Comparison of ENCODE assay signal across 8 cellular contexts in the genomic region with DNA sequence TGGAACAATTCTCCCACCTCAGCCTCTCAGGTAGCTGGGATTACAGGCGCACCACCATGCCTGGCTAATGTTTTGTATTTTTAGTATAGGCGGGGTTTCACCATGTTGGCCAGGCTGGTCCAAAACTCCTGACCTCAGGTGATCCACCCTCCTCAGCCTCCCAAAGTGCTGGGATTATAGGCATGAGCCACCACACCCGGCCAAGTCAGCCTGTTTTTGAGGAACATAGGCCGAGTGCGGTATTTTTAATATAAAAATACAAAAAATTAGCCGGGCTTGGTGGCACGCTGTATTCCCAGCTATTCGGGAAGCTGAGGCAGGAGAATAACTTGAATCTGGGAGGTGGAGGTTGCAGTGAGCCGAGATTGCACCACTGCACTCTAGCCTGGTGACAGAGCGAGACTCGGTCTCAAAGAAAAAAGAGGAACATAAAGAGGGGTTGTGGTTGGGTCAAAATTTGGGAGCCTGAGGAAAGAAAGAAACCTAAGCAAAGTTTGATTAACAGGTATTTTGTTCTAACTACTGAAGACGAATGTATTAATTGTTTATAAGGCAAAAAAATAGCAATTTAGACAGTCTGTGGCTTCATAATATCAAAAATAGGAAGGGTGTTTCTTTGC. TPM values are rescaled to one million over a fixed set of nuclear protein-coding genes. Genes with fewer than 3 reads are reported as not detected.
DNase-seq lines count a peak whose midpoint lies in the region; ATAC-seq and TF ChIP-seq lines count a peak whose summit lies in the region.
"Not testable (repeated sequence)": the region's sequence is repeated elsewhere in the genome, so short reads cannot be mapped to it uniquely, and the experiment has no call there.

No MANE protein-coding gene starts in this region.

- not testable (repeated sequence) for H2BK15ac ChIP-seq in H9 (ENCODE audit: low read depth, low read length)

- not testable (repeated sequence) for H3K18ac ChIP-seq in H9 (ENCODE audit: insufficient read length, low read depth, low read length)

- peak overlapping the region; percentile 87 for H3K4me2 ChIP-seq in H9 (ENCODE audit: insufficient read depth, insufficient read length, low read length)

- H3K9me3 Mint-ChIP-seq in H9; activated T-helper 2 cell treated with anti-CD3 and anti-CD28 coated beads, Interferon-gamma antibody, Interleukin-2, Interleukin-4, amounts not matched to agents 10 μg/mL and 5 μg/mL and 100 μg/mL, durations not matched to agents 14 hours and 24 hours and 36 hours; naive thymus-derived CD4-positive, alpha-beta T cell: not testable (repeated sequence)

- H3K4me3 Mint-ChIP-seq in H9: peak overlapping the region; percentile 99 to 100
- peak overlapping the region; percentile 13 for H3K4me3 Mint-ChIP-seq in activated T-helper 2 cell treated with anti-CD3 and anti-CD28 coated beads, Interferon-gamma antibody, Interleukin-2, Interleukin-4, amounts not matched to agents 10 μg/mL and 5 μg/mL and 100 μg/mL, durations not matched to agents 14 hours and 24 hours and 36 hours (ENCODE audit: low read depth)
- peak overlapping the region; percentile 40 to 100 (median 100) for H3K4me3 Mint-ChIP-seq in naive thymus-derived CD4-positive, alpha-beta T cell

- H3K4me1 ChIP-seq in H9 (ENCODE audit: insufficient read depth, low read length): not testable (repeated sequence)
- H3K4me1 ChIP-seq in duodenal mucosa (ENCODE audit: control insufficient read depth in 1 of 2, insufficient read depth in 2 of 2, low read length in 2 of 2) (peaks cover 11% of the 10 kb centered on the region in 2 donors), left ventricle myocardium inferior (peaks cover 53% of the 10 kb centered on the region)
- H3K4me1 ChIP-seq in naive thymus-derived CD4-positive, alpha-beta T cell (ENCODE audit: control insufficient read depth in 2 of 2, insufficient read depth in 2 of 2, low read length in 2 of 2): peaks cover 11 to 29% of the 10 kb centered on the region in 2 donors

- not testable (repeated sequence) for H2AFZ ChIP-seq in H9 (ENCODE audit: low read length)

- H4K91ac ChIP-seq in H9 (ENCODE audit: insufficient read length, low read depth, low read length): not testable (repeated sequence)

- not testable (repeated sequence) for H3K27me3 Mint-ChIP-seq in H9 (ENCODE audit: low read depth); activated T-helper 2 cell treated with anti-CD3 and anti-CD28 coated beads, Interferon-gamma antibody, Interleukin-2, Interleukin-4, amounts not matched to agents 10 μg/mL and 5 μg/mL and 100 μg/mL, durations not matched to agents 14 hours and 24 hours and 36 hours (ENCODE audit: low read depth); naive thymus-derived CD4-positive, alpha-beta T cell

- H3K9ac ChIP-seq in H9 (ENCODE audit: extremely low read depth, insufficient read length, low read length); SK-N-MC (ENCODE audit: insufficient read length); duodenal mucosa (ENCODE audit: low read depth in 1 of 2, low read length in 2 of 2): not testable (repeated sequence)

- H3K4me3 ChIP-seq in AG04449 (ENCODE audit: low read depth, low read length) (peak overlapping the region; percentile 84; the same call in 1 of the 2 replicates), SK-N-MC (peak overlapping the region; percentile 82), duodenal mucosa (ENCODE audit: low read depth in 1 of 2, low read length in 2 of 2) (peak overlapping the region; percentile 53 to 93), left ventricle myocardium inferior (peak overlapping the region; percentile 85), skin epidermis (peak overlapping the region in 5 of 7 experiments; percentile 61 to 95 (median 89))
- not testable (repeated sequence) for H3K4me3 ChIP-seq in naive thymus-derived CD4-positive, alpha-beta T cell (ENCODE audit: low read length)

- H3T11ph ChIP-seq in H9 (ENCODE audit: low read length): not testable (repeated sequence)

- H3K4ac ChIP-seq in H9 (ENCODE audit: low read depth, low read length): not testable (repeated sequence)

- H3K56ac ChIP-seq in H9 (ENCODE audit: insufficient read length, low read depth, low read length): not testable (repeated sequence)

- H4K5ac ChIP-seq in H9 (ENCODE audit: insufficient read length, low read depth, low read length): not testable (repeated sequence)

- not testable (repeated sequence) for ATAC-seq in naive thymus-derived CD4-positive, alpha-beta T cell

- H3K23me2 ChIP-seq in H9 (ENCODE audit: insufficient read length, low read depth, low read length, poor library complexity, severe bottlenecking): not testable (repeated sequence)

- not testable (repeated sequence) for H2AK5ac ChIP-seq in H9 (ENCODE audit: insufficient read length, low read length)

- not testable (repeated sequence) for H3K9me3 ChIP-seq in H9 (ENCODE audit: control insufficient read depth, low read depth, low read length); SK-N-MC (ENCODE audit: low read depth, low read length); duodenal mucosa (ENCODE audit: control insufficient read depth in 1 of 2, low read length in 2 of 2); left ventricle myocardium inferior (replicated peaks); naive thymus-derived CD4-positive, alpha-beta T cell (ENCODE audit: control insufficient read depth in 2 of 3, low read length in 3 of 3)

- not testable (repeated sequence) for H4K20me1 ChIP-seq in H9 (ENCODE audit: control insufficient read depth, insufficient read depth, insufficient read length)

- intact Hi-C loops in activated T-helper 2 cell treated with anti-CD3 and anti-CD28 coated beads, Interferon-gamma antibody, Interleukin-2, Interleukin-4, amounts not matched to agents 10 μg/mL and 5 μg/mL and 100 μg/mL, durations not matched to agents 14 hours and 24 hours and 36 hours (cut with micrococcal nuclease); left ventricle myocardium inferior (cut with micrococcal nuclease): not testable (repeated sequence)
- intact Hi-C loops in naive thymus-derived CD4-positive, alpha-beta T cell (cut with micrococcal nuclease): loop anchor here in 1 of 2 donors (10.0 kb wide), 2 partner anchors 351 to 761 kb away; partner anchors contain the start of gene ZNF675

- not testable (repeated sequence) for H2BK12ac ChIP-seq in H9 (ENCODE audit: insufficient read length, low read depth, low read length)

- H3K27me3 ChIP-seq in H9 (ENCODE audit: insufficient read depth, low read length); duodenal mucosa (ENCODE audit: control insufficient read depth in 1 of 2, insufficient read depth in 2 of 2, low read length in 2 of 2); left ventricle myocardium inferior (ENCODE audit: low read depth); naive thymus-derived CD4-positive, alpha-beta T cell (ENCODE audit: control insufficient read depth in 2 of 2, insufficient read depth in 2 of 2, low read length in 2 of 2): not testable (repeated sequence)

- H3K36me3 ChIP-seq in SK-N-MC (ENCODE audit: insufficient read depth, low read length): peaks cover 57% of the 10 kb centered on the region
- H3K36me3 ChIP-seq in duodenal mucosa (ENCODE audit: control insufficient read depth in 1 of 2, insufficient read depth in 2 of 2, low read length in 2 of 2): peaks cover 7 to 14% of the 10 kb centered on the region in 2 donors
- H3K36me3 ChIP-seq in left ventricle myocardium inferior: peaks cover 25% of the 10 kb centered on the region
- H3K36me3 ChIP-seq in naive thymus-derived CD4-positive, alpha-beta T cell (ENCODE audit: control insufficient read depth in 2 of 3, insufficient read depth in 3 of 3, low read length in 3 of 3): peaks cover 0 to 20% (median 0%) of the 10 kb centered on the region in 3 experiments

- POLR2A ChIA-PET in AG04449 (lab: Yijun Ruan, JAX): interaction anchor here (1.0 kb wide), 1 partner anchor 51 kb away, joined by 5 read pairs; the partner anchor contains the start of gene ZNF254
- POLR2A ChIA-PET in naive thymus-derived CD4-positive, alpha-beta T cell (lab: Charles Lee): interaction anchor here (2.6 kb wide), 1 partner anchor 349 kb away, joined by 17 read pairs; the partner anchor contains the start of gene ZNF675

- CTCF ChIA-PET in AG04449 (lab: Yijun Ruan, JAX); naive thymus-derived CD4-positive, alpha-beta T cell (lab: Charles Lee): not testable (repeated sequence)

- not testable (repeated sequence) for H2BK120ac ChIP-seq in H9 (ENCODE audit: low read depth, low read length, poor library complexity, severe bottlenecking)

- not testable (repeated sequence) for H2BK20ac ChIP-seq in H9 (ENCODE audit: low read depth, low read length, poor library complexity, severe bottlenecking)

- H3K23ac ChIP-seq in H9 (ENCODE audit: insufficient read length, low read depth, low read length): not testable (repeated sequence)

- H4K8ac ChIP-seq in H9 (replicated peaks; ENCODE audit: insufficient read length, low read depth, low read length): not testable (repeated sequence)

- peaks cover 11% of the 10 kb centered on the region for H3K79me1 ChIP-seq in H9 (ENCODE audit: insufficient read depth, low read depth, low read length, poor library complexity, severe bottlenecking)

- not testable (repeated sequence) for H3K27ac ChIP-seq in H9 (ENCODE audit: insufficient read length, low read depth, low read length); SK-N-MC; duodenal mucosa (ENCODE audit: low read depth, low read length); left ventricle myocardium inferior (replicated peaks)
- peak overlapping the region; percentile 90 for H3K27ac ChIP-seq in naive thymus-derived CD4-positive, alpha-beta T cell (ENCODE audit: low read depth, low read length)
- peak overlapping the region in 14 of 21 experiments; percentile 18 to 98 (median 93) for H3K27ac ChIP-seq in skin epidermis

- H3K79me2 ChIP-seq in H9 (ENCODE audit: insufficient read depth, low read length): peaks cover 26% of the 10 kb centered on the region

- peak overlapping the region in 2 of 3 experiments; percentile 40 to 57; a peak in 2 of 7 replicates for H3K27ac Mint-ChIP-seq in H9
- H3K27ac Mint-ChIP-seq in activated T-helper 2 cell treated with anti-CD3 and anti-CD28 coated beads, Interferon-gamma antibody, Interleukin-2, Interleukin-4, amounts not matched to agents 10 μg/mL and 5 μg/mL and 100 μg/mL, durations not matched to agents 14 hours and 24 hours and 36 hours: not testable (repeated sequence)
- peak overlapping the region in 7 of 9 donors; percentile 19 to 76 (median 42) for H3K27ac Mint-ChIP-seq in naive thymus-derived CD4-positive, alpha-beta T cell

- WGBS in H9 (ENCODE audit: extremely low coverage, insufficient read length, low lambda C conversion rate): no CpG with 5 or more reads among the region's 12 CpGs

- H3K14ac ChIP-seq in H9 (ENCODE audit: insufficient read depth, low read length): not testable (repeated sequence)

- DNase-seq in AG04449 (ENCODE audit: low read depth, low spot score); H9; SK-N-MC (ENCODE audit: low read depth, low spot score); activated T-helper 2 cell treated with anti-CD3 and anti-CD28 coated beads, Interferon-gamma antibody, Interleukin-2, Interleukin-4, amounts not matched to agents 10 μg/mL and 5 μg/mL and 100 μg/mL, durations not matched to agents 14 hours and 24 hours and 36 hours (ENCODE audit: low spot score); left ventricle myocardium inferior; naive thymus-derived CD4-positive, alpha-beta T cell: not testable (repeated sequence)

- TF ChIP-seq CTCF in AG04449 (IDR thresholded peaks at IDR 0.05; ENCODE audit: insufficient read depth, low read length, missing control alignments); H9 (conservative IDR thresholded peaks at IDR 0.05); left ventricle myocardium inferior (IDR thresholded peaks at IDR 0.05; ENCODE audit: borderline replicate concordance): not testable (repeated sequence)

- peaks cover 35 to 50% (median 35%) of the 10 kb centered on the region in 3 experiments for H3K36me3 Mint-ChIP-seq in H9 (ENCODE audit: insufficient read depth in 1 of 3, low read depth in 3 of 3)
- peaks cover 56% of the 10 kb centered on the region for H3K36me3 Mint-ChIP-seq in activated T-helper 2 cell treated with anti-CD3 and anti-CD28 coated beads, Interferon-gamma antibody, Interleukin-2, Interleukin-4, amounts not matched to agents 10 μg/mL and 5 μg/mL and 100 μg/mL, durations not matched to agents 14 hours and 24 hours and 36 hours (ENCODE audit: low read depth)
- peaks cover 0 to 42% (median 30%) of the 10 kb centered on the region in 5 donors for H3K36me3 Mint-ChIP-seq in naive thymus-derived CD4-positive, alpha-beta T cell

- H3K4me1 Mint-ChIP-seq in H9: peaks cover 30 to 35% of the 10 kb centered on the region in 2 experiments
- H3K4me1 Mint-ChIP-seq in activated T-helper 2 cell treated with anti-CD3 and anti-CD28 coated beads, Interferon-gamma antibody, Interleukin-2, Interleukin-4, amounts not matched to agents 10 μg/mL and 5 μg/mL and 100 μg/mL, durations not matched to agents 14 hours and 24 hours and 36 hours (ENCODE audit: low read depth): peaks cover 20% of the 10 kb centered on the region
- H3K4me1 Mint-ChIP-seq in naive thymus-derived CD4-positive, alpha-beta T cell: peaks cover 26 to 74% (median 68%) of the 10 kb centered on the region in 7 donors

- not testable (repeated sequence) for H2BK5ac ChIP-seq in H9 (ENCODE audit: insufficient read length, low read length)

RNA-seq across cellular contexts. Expression of gene ZNF254, which starts 51.6 kb away (rescaled TPM):
- total RNA-seq in H9 (2021) (25.5 and 26.6 TPM in 2 replicates), left ventricle myocardium inferior (8.4 TPM)
- total RNA-seq in activated T-helper 2 cell treated with anti-CD3 and anti-CD28 coated beads, Interferon-gamma antibody, Interleukin-2, Interleukin-4, amounts not matched to agents 10 μg/mL and 5 μg/mL and 100 μg/mL, durations not matched to agents 14 hours and 24 hours and 36 hours: 8.7 and 11.5 TPM in 2 replicates
- total RNA-seq in naive thymus-derived CD4-positive, alpha-beta T cell: 10 to 100 TPM; 10.8 to 17.1 (median 15.5) TPM
- 1 to 10 TPM; 4.1 to 5.8 TPM for polyA plus RNA-seq in naive thymus-derived CD4-positive, alpha-beta T cell

Comparison
In these comparisons a context has a peak if more than half of its experiments do, and no peak if none do; other contexts are left out.
1. H3K4me3 Mint-ChIP-seq: peak in every context shown above with its lines; median percentile 100 in H9; 100 in naive thymus-derived CD4-positive, alpha-beta T cell; 13 in activated T-helper 2 cell treated with anti-CD3 and anti-CD28 coated beads, Interferon-gamma antibody, Interleukin-2, Interleukin-4, amounts not matched to agents 10 μg/mL and 5 μg/mL and 100 μg/mL, durations not matched to agents 14 hours and 24 hours and 36 hours.